In genomic region chr1:37763791-37764741, GRCh38 we compare ENCODE assay signal across 2 cellular contexts.
TF ChIP-seq lines count a peak whose summit lies in the region.

No MANE protein-coding gene starts in this region.

TF ChIP-seq in A549, 52 proteins besides CTCF, POLR2A, EP300 and RAD21 (continued from another document):
- TF ChIP-seq HMGXB4 (CRISPR knock-in tag; IDR thresholded peaks at IDR 0.05; ENCODE audit: borderline replicate concordance), result no peak
- TF ChIP-seq ATOH8 (CRISPR knock-in tag; IDR thresholded peaks at IDR 0.05; ENCODE audit: low read depth), result 0 out of 2 replicates have a peak, but pooled peaks have one; percentile 40
- TF ChIP-seq EHMT2 (IDR thresholded peaks at IDR 0.05; ENCODE audit: low read depth), result peak; percentile 96
- 0 out of 2 replicates have a peak, but pooled peaks have one; percentile 52 for TF ChIP-seq FOXS1 (CRISPR knock-in tag; IDR thresholded peaks at IDR 0.05)
- TF ChIP-seq RARB (CRISPR knock-in tag; IDR thresholded peaks at IDR 0.05), result no peak
- TF ChIP-seq BCL3 (IDR thresholded peaks at IDR 0.05), result no peak
TF ChIP-seq in A549: peak in this region for 4.

TF ChIP-seq in HEK293, 187 proteins besides CTCF, POLR2A, EP300 and RAD21 (continued from another document):
- TF ChIP-seq ZNF600 (tag by site-specific recombination; IDR thresholded peaks at IDR 0.05) (0 out of 2 replicates have a peak, but pooled peaks have one; percentile 37), SP2 (tag by site-specific recombination; IDR thresholded peaks at IDR 0.05) (peak; percentile 18; the same call in 1 of the 2 replicates), MEIS1 (CRISPR knock-in tag; IDR thresholded peaks at IDR 0.05; ENCODE audit: borderline replicate concordance) (peak; percentile 77; the same call in 1 of the 2 replicates), TRIM28 (IDR thresholded peaks at IDR 0.05; ENCODE audit: borderline replicate concordance, low read length) (no peak), EGR2 (tag by site-specific recombination; IDR thresholded peaks at IDR 0.05; ENCODE audit: low read depth) (peak; percentile 60), ZNF843 (tag by site-specific recombination; IDR thresholded peaks at IDR 0.05) (no peak), ZBTB17 (tag by site-specific recombination; IDR thresholded peaks at IDR 0.05) (peak; percentile 58), ZNF449 (tag by site-specific recombination; IDR thresholded peaks at IDR 0.05) (peak; percentile 57; the same call in 1 of the 2 replicates), HOXA7 (CRISPR knock-in tag; IDR thresholded peaks at IDR 0.05; ENCODE audit: borderline replicate concordance) (peak; percentile 91), ZNF610 (tag by site-specific recombination; IDR thresholded peaks at IDR 0.05; ENCODE audit: borderline replicate concordance) (peak; percentile 28; the same call in 1 of the 2 replicates), ZNF433 (tag by site-specific recombination; IDR thresholded peaks at IDR 0.05; ENCODE audit: low read depth) (no peak), ZSCAN4 (tag by site-specific recombination; IDR thresholded peaks at IDR 0.05) (no peak), ZFP37 (tag by site-specific recombination; IDR thresholded peaks at IDR 0.05) (no peak), ZNF302 (tag by site-specific recombination; IDR thresholded peaks at IDR 0.05; ENCODE audit: low read depth) (no peak), ZNF280C (tag by site-specific recombination; IDR thresholded peaks at IDR 0.05) (no peak), PATZ1 (tag by site-specific recombination; IDR thresholded peaks at IDR 0.05) (peak; percentile 70), HOXC10 (CRISPR knock-in tag; IDR thresholded peaks at IDR 0.05) (peak; percentile 97), KLF16 (tag by site-specific recombination; IDR thresholded peaks at IDR 0.05) (0 out of 2 replicates have a peak, but pooled peaks have one; percentile 18), ZBTB7A (tag by site-specific recombination; IDR thresholded peaks at IDR 0.05; ENCODE audit: low read depth) (0 out of 2 replicates have a peak, but pooled peaks have one; percentile 22), PBX3 (CRISPR knock-in tag; IDR thresholded peaks at IDR 0.05) (peak; percentile 93), ZFHX2 (tag by site-specific recombination; conservative IDR thresholded peaks at IDR 0.05) (peak; percentile 44), GLIS2 (tag by site-specific recombination; IDR thresholded peaks at IDR 0.05) (0 out of 2 replicates have a peak, but pooled peaks have one; percentile 14), ZIC2 (tag by site-specific recombination; IDR thresholded peaks at IDR 0.05) (no peak), ZNF114 (tag by site-specific recombination; IDR thresholded peaks at IDR 0.05) (no peak), HOXD13 (CRISPR knock-in tag; IDR thresholded peaks at IDR 0.05; ENCODE audit: borderline replicate concordance) (peak; percentile 84)
